In genomic region chr4:53015681-53016080, GRCh38 we compare ENCODE assay signal across 8 cellular contexts.
DNase-seq lines count a peak whose midpoint lies in the region; ATAC-seq and TF ChIP-seq lines count a peak whose summit lies in the region.

No MANE protein-coding gene starts in this region.

- no peak overlapping the region for H3K4me3 ChIP-seq in astrocyte of the cerebellum (ENCODE audit: low read depth, low read length)

- no peak for ATAC-seq in GM21390 (IDR thresholded peaks at IDR 0.05; ENCODE audit: unreplicated experiment)
- no peak for ATAC-seq in GM19455 (IDR thresholded peaks at IDR 0.05; ENCODE audit: unreplicated experiment)

- peak; percentile 72 for TF ChIP-seq CTCF in astrocyte of the cerebellum (IDR thresholded peaks at IDR 0.05; ENCODE audit: low read depth, low read length, missing control alignments)

- in situ Hi-C loops in astrocyte of the cerebellum (cut with HindIII; ENCODE audit: low sequenced_read_pairs): loop anchor here (25.0 kb wide), 1 partner anchor 897 kb away; no protein-coding TSS in a partner anchor

- peak; percentile 2 for DNase-seq in DMS153 treated with DMSO at 0.1 percent for 48 hours (lab: John Stamatoyannopoulos, UW; ENCODE audit: unreplicated experiment)
- no peak for DNase-seq in DMS153 (lab: John Stamatoyannopoulos, UW)
- DNase-seq in NCI-H1694 (lab: John Stamatoyannopoulos, UW): peak; percentile 7
- DNase-seq in astrocyte of the cerebellum (ENCODE audit: low read depth): peak; percentile 57
- peak; percentile 41 for DNase-seq in kidney glomerular epithelial cell (lab: John Stamatoyannopoulos, UW)
- DNase-seq in NCI-H774 (lab: John Stamatoyannopoulos, UW): no peak

Comparison
In these comparisons a context has a peak if more than half of its experiments do, and no peak if none do; other contexts are left out.
1. DNase-seq: peak in DMS153 treated with DMSO at 0.1 percent for 48 hours (single experiment), NCI-H1694 (single experiment), astrocyte of the cerebellum (single experiment) and kidney glomerular epithelial cell (single experiment); none in DMS153 (single experiment) and NCI-H774 (single experiment).